In the genomic region with DNA sequence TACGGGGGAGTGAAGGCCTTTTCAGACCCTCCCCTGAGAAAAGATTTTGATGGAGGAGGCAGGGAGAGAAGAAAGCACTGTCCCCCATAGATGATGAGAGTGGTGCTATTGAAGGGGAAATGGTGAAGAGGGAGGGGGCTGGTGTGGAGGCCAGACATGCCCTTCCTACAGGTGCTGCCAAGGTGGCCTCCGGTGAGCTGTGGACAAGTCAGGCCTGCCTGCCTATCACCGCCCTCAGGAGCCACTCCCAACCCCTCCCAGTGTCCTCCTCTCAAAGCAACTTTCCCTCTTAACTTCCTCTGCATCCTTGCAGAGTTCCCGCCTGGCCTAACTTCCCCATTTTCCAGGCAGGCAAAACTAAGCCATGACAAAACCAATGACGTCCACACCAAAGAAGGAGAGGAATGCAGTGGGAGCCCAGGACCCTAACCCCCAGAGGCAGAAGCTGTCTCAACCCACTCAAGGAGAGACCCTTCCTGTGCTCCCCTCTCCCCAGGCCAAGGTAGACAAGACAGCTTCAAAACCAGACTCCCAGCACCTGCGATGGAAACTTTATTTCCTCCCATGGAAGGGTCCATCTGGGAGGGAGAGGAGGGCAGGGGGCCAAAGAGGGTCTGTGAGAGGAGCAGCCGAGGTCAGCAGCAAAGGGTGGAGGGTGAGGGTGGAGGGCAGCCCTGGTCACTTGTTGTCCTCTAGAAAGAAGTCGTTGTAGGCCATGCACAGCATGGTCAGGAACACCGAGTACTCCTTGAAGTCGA, we compare ENCODE assay signal across 7 cellular contexts. TPM values are rescaled to one million over a fixed set of nuclear protein-coding genes. Genes with fewer than 3 reads are reported as not detected.
DNase-seq lines count a peak whose midpoint lies in the region; ATAC-seq and TF ChIP-seq lines count a peak whose summit lies in the region.
"Had no signal": no experiment of that assay in that cellular context is flagged by ENCODE, and none has a peak within 500 bp of the region (broad histone marks: within the 10 kb centered on the region; RNA-seq: fewer than 3 reads in every experiment).

No MANE protein-coding gene starts in this region.

- H3K4me3 ChIP-seq in SJCRH30 (peak overlapping the region; percentile 68), iPS-18c (ENCODE audit: insufficient read depth, low read depth, low read length) (0 out of 2 replicates have a peak overlapping the region, but pooled peaks have one; percentile 32)

- H3K27ac ChIP-seq in 22Rv1 (peak overlapping the region; percentile 81), SJCRH30 (peak overlapping the region; percentile 60)

- DNase-seq in SJCRH30 (no peak), AG08396 (ENCODE audit: low spot score) (no peak), HT-29 (ENCODE audit: low spot score) (no peak)

- peaks cover 39% of the 10 kb centered on the region for H3K4me1 ChIP-seq in SJCRH30

- TF ChIP-seq CTCF in 22Rv1 (IDR thresholded peaks at IDR 0.05) = no peak

- no peaks in the 10 kb centered on the region for H3K27me3 ChIP-seq in SJCRH30

- H3K36me3 ChIP-seq in SJCRH30 = no peaks in the 10 kb centered on the region

- no peak for ATAC-seq in activated CD4-positive, CD25-positive, alpha-beta regulatory T cell treated with anti-CD3 and anti-CD28 coated beads, Interleukin-2, amount 50 U/mL, for 24 hours

- no peaks in the 10 kb centered on the region for H3K9me3 ChIP-seq in SJCRH30 (replicated peaks)
- no peaks in the 10 kb centered on the region for H3K9me3 ChIP-seq in iPS-18c (ENCODE audit: control insufficient read depth, insufficient read depth, low read length)

RNA-seq across cellular contexts. Expression of a gene that starts 1.0 kb away (rescaled TPM):
- 38.8 and 48.3 TPM in 2 replicates for total RNA-seq in SJCRH30 (2014; rRNA removed; shearing (Covaris generic))
- total RNA-seq in HT-29 (2014; rRNA removed; shearing (Covaris generic)) = 2,272 and 2,428 TPM in 2 replicates

RNA-seq across cellular contexts. Expression of a gene that starts 3.9 kb away (rescaled TPM):
- not detected in 2 replicates for total RNA-seq in SJCRH30 (2014; rRNA removed; shearing (Covaris generic))
- 4.0 and 9.8 TPM in 2 replicates for total RNA-seq in HT-29 (2014; rRNA removed; shearing (Covaris generic))

RNA-seq across cellular contexts. Expression of a gene that starts 8.8 kb away (rescaled TPM):
- total RNA-seq in SJCRH30 (2014; rRNA removed; shearing (Covaris generic)) = 1.0 and 2.1 TPM in 2 replicates
- 694 and 702 TPM in 2 replicates for total RNA-seq in HT-29 (2014; rRNA removed; shearing (Covaris generic))

RNA-seq across cellular contexts. Expression of a gene that starts 12.3 kb away (rescaled TPM):
- total RNA-seq in SJCRH30 (2014; rRNA removed; shearing (Covaris generic)) = 0.38 and 1.0 TPM in 2 replicates
- 2.6 and 4.9 TPM in 2 replicates for total RNA-seq in HT-29 (2014; rRNA removed; shearing (Covaris generic))
- total RNA-seq: activated CD8-positive, alpha-beta memory T cell treated with anti-CD3 and anti-CD28 coated beads for 36 hours had no signal

RNA-seq across cellular contexts. Expression of a gene that starts 28.8 kb away (rescaled TPM):
- 3.2 and 5.5 TPM in 2 replicates for total RNA-seq in SJCRH30 (2014; rRNA removed; shearing (Covaris generic))
- 17.9 and 26.4 TPM in 2 replicates for total RNA-seq in HT-29 (2014; rRNA removed; shearing (Covaris generic))

Comparison
In these comparisons a context has a peak if more than half of its experiments do, and no peak if none do; other contexts are left out.
1. RNA of a gene that starts 1.0 kb away (total RNA-seq): 2,272 to 2,428 TPM in HT-29; 38.8 to 48.3 TPM in SJCRH30; every median in the first group is over 10 times any median in the second.
2. RNA of a gene that starts 8.8 kb away (total RNA-seq): 694 to 702 TPM in HT-29; 1.0 to 2.1 TPM in SJCRH30; every median in the first group is over 100 times any median in the second.